In genomic region chr3:146161725-146162047, GRCh38 we compare ENCODE assay signal across 8 cellular contexts. TPM values are rescaled to one million over a fixed set of nuclear protein-coding genes. Genes with fewer than 3 reads are reported as not detected.
A peak's percentile ranks its signal among the peaks of the same experiment; 100 is the strongest.
DNase-seq lines count a peak whose midpoint lies in the region; ATAC-seq and TF ChIP-seq lines count a peak whose summit lies in the region.

No MANE protein-coding gene starts in this region.

- H2AFZ ChIP-seq in smooth muscle cell (ENCODE audit: low read depth) = peak overlapping the region; percentile 21

- peaks cover 42% of the 10 kb centered on the region for H4K20me1 ChIP-seq in smooth muscle cell (ENCODE audit: low read depth)

- H3K9ac ChIP-seq in iPS-15b (ENCODE audit: low read depth, low read length) (peak overlapping the region; percentile 66), smooth muscle cell (ENCODE audit: low read depth) (peak overlapping the region; percentile 93)

- peaks cover 2% of the 10 kb centered on the region for H3K4me1 ChIP-seq in iPS-15b (ENCODE audit: control insufficient read depth, insufficient read depth, low read length)
- H3K4me1 ChIP-seq in smooth muscle cell (ENCODE audit: low read depth) = peaks cover 18% of the 10 kb centered on the region

- intact Hi-C loops in activated CD4-positive, alpha-beta memory T cell treated with anti-CD3 and anti-CD28 coated beads for 36 hours (cut with micrococcal nuclease) = loop anchor here (5.0 kb wide), 1 partner anchor 381 kb away; the partner anchor contains the start of gene PLSCR1

- H3K4me3 Mint-ChIP-seq in activated CD4-positive, alpha-beta memory T cell treated with anti-CD3 and anti-CD28 coated beads for 36 hours = peak overlapping the region; percentile 30
- H3K4me3 Mint-ChIP-seq in activated CD4-positive, alpha-beta memory T cell treated with anti-CD3 and anti-CD28 coated beads, Interleukin-2, amount 10 ng/mL, durations not matched to agents 7 days and 5 days = no peak overlapping the region
- H3K4me3 Mint-ChIP-seq in activated naive CD8-positive, alpha-beta T cell treated with anti-CD3 and anti-CD28 coated beads, Interleukin-2, amount 10 ng/mL, durations not matched to agents 7 days and 5 days = peak overlapping the region; percentile 64

- H3K4me2 ChIP-seq in smooth muscle cell = peak overlapping the region; percentile 89

- H3K9me3 ChIP-seq in iPS-15b (ENCODE audit: control insufficient read depth, insufficient read depth, low read length) = no peaks in the 10 kb centered on the region
- no peaks in the 10 kb centered on the region for H3K9me3 ChIP-seq in smooth muscle cell (replicated peaks; ENCODE audit: low read depth)

- peaks cover 12% of the 10 kb centered on the region for H3K4me1 Mint-ChIP-seq in activated CD4-positive, alpha-beta memory T cell treated with anti-CD3 and anti-CD28 coated beads for 36 hours (ENCODE audit: low read depth)
- H3K4me1 Mint-ChIP-seq in activated CD4-positive, alpha-beta memory T cell treated with anti-CD3 and anti-CD28 coated beads, Interleukin-2, amount 10 ng/mL, durations not matched to agents 7 days and 5 days = peaks cover 16% of the 10 kb centered on the region
- peaks cover 7% of the 10 kb centered on the region for H3K4me1 Mint-ChIP-seq in activated naive CD8-positive, alpha-beta T cell treated with anti-CD3 and anti-CD28 coated beads, Interleukin-2, amount 10 ng/mL, durations not matched to agents 7 days and 5 days

- peaks cover 35% of the 10 kb centered on the region for H3F3A ChIP-seq in smooth muscle cell (ENCODE audit: low read depth)

- H3K27me3 Mint-ChIP-seq in activated CD4-positive, alpha-beta memory T cell treated with anti-CD3 and anti-CD28 coated beads for 36 hours = peaks cover 36% of the 10 kb centered on the region
- H3K27me3 Mint-ChIP-seq in activated CD4-positive, alpha-beta memory T cell treated with anti-CD3 and anti-CD28 coated beads, Interleukin-2, amount 10 ng/mL, durations not matched to agents 7 days and 5 days = peaks cover 52% of the 10 kb centered on the region
- peaks cover 55% of the 10 kb centered on the region for H3K27me3 Mint-ChIP-seq in activated naive CD8-positive, alpha-beta T cell treated with anti-CD3 and anti-CD28 coated beads, Interleukin-2, amount 10 ng/mL, durations not matched to agents 7 days and 5 days

- DNase-seq in activated CD4-positive, alpha-beta memory T cell treated with anti-CD3 and anti-CD28 coated beads for 36 hours = no peak
- no peak for DNase-seq in activated CD4-positive, alpha-beta memory T cell treated with anti-CD3 and anti-CD28 coated beads, Interleukin-2, amount 10 ng/mL, durations not matched to agents 7 days and 5 days
- DNase-seq in activated naive CD8-positive, alpha-beta T cell treated with anti-CD3 and anti-CD28 coated beads, Interleukin-2, amount 10 ng/mL, durations not matched to agents 7 days and 5 days = no peak
- DNase-seq in smooth muscle cell (lab: John Stamatoyannopoulos, UW; ENCODE audit: unreplicated experiment) (no peak), activated gamma-delta T cell (lab: John Stamatoyannopoulos, UW) (no peak), mesenteric fat pad (ENCODE audit: low spot score) (no peak), NCI-H446 (lab: John Stamatoyannopoulos, UW) (no peak)

- WGBS in smooth muscle cell (ENCODE audit: low lambda C conversion rate) = 3% methylated on average over 13 of the region's 13 CpGs

- CTCF ChIA-PET in activated CD4-positive, alpha-beta memory T cell treated with anti-CD3 and anti-CD28 coated beads for 36 hours (lab: Charles Lee) = no interaction called here
- CTCF ChIA-PET in activated CD4-positive, alpha-beta memory T cell treated with anti-CD3 and anti-CD28 coated beads, Interleukin-2, amount 10 ng/mL, durations not matched to agents 7 days and 5 days (lab: Charles Lee) = no interaction called here

- POLR2A ChIA-PET in activated CD4-positive, alpha-beta memory T cell treated with anti-CD3 and anti-CD28 coated beads for 36 hours (lab: Charles Lee) = no interaction called here
- POLR2A ChIA-PET in activated CD4-positive, alpha-beta memory T cell treated with anti-CD3 and anti-CD28 coated beads, Interleukin-2, amount 10 ng/mL, durations not matched to agents 7 days and 5 days (lab: Charles Lee) = no interaction called here
- POLR2A ChIA-PET in activated naive CD8-positive, alpha-beta T cell treated with anti-CD3 and anti-CD28 coated beads, Interleukin-2, amount 10 ng/mL, durations not matched to agents 7 days and 5 days (lab: Charles Lee) = no interaction called here

- no peaks in the 10 kb centered on the region for H3K36me3 Mint-ChIP-seq in activated CD4-positive, alpha-beta memory T cell treated with anti-CD3 and anti-CD28 coated beads for 36 hours
- no peaks in the 10 kb centered on the region for H3K36me3 Mint-ChIP-seq in activated CD4-positive, alpha-beta memory T cell treated with anti-CD3 and anti-CD28 coated beads, Interleukin-2, amount 10 ng/mL, durations not matched to agents 7 days and 5 days (ENCODE audit: low read depth)
- H3K36me3 Mint-ChIP-seq in activated naive CD8-positive, alpha-beta T cell treated with anti-CD3 and anti-CD28 coated beads, Interleukin-2, amount 10 ng/mL, durations not matched to agents 7 days and 5 days = no peaks in the 10 kb centered on the region

- no peaks in the 10 kb centered on the region for H3K36me3 ChIP-seq in iPS-15b (ENCODE audit: control insufficient read depth, insufficient read depth, low read length)
- H3K36me3 ChIP-seq in smooth muscle cell (ENCODE audit: low read depth) = no peaks in the 10 kb centered on the region

- no peak overlapping the region for H3K27ac Mint-ChIP-seq in activated CD4-positive, alpha-beta memory T cell treated with anti-CD3 and anti-CD28 coated beads for 36 hours
- H3K27ac Mint-ChIP-seq in activated CD4-positive, alpha-beta memory T cell treated with anti-CD3 and anti-CD28 coated beads, Interleukin-2, amount 10 ng/mL, durations not matched to agents 7 days and 5 days = no peak overlapping the region
- H3K27ac Mint-ChIP-seq in activated naive CD8-positive, alpha-beta T cell treated with anti-CD3 and anti-CD28 coated beads, Interleukin-2, amount 10 ng/mL, durations not matched to agents 7 days and 5 days = no peak overlapping the region

- peak overlapping the region; percentile 96 for H3K27ac ChIP-seq in smooth muscle cell (ENCODE audit: low read depth)

- H3K4me3 ChIP-seq in iPS-15b (ENCODE audit: low read depth, low read length) = peak overlapping the region; percentile 69
- peak overlapping the region; percentile 88 for H3K4me3 ChIP-seq in smooth muscle cell

- no peak for TF ChIP-seq CTCF in smooth muscle cell (IDR thresholded peaks at IDR 0.05; ENCODE audit: borderline replicate concordance, insufficient read depth, poor library complexity, severe bottlenecking)

- H3K27me3 ChIP-seq in iPS-15b (ENCODE audit: control insufficient read depth, insufficient read depth, low read length) (peaks cover 14% of the 10 kb centered on the region), smooth muscle cell (ENCODE audit: low read depth) (no peaks in the 10 kb centered on the region)

- no peak for ATAC-seq in activated naive CD8-positive, alpha-beta T cell treated with anti-CD3 and anti-CD28 coated beads, Interleukin-2, amount 10 ng/mL, durations not matched to agents 7 days and 5 days (ENCODE audit: low read depth)

- H3K79me2 ChIP-seq in smooth muscle cell (ENCODE audit: low read depth) = peaks cover 57% of the 10 kb centered on the region

- H3K9me3 Mint-ChIP-seq in activated CD4-positive, alpha-beta memory T cell treated with anti-CD3 and anti-CD28 coated beads for 36 hours = no peaks in the 10 kb centered on the region
- no peaks in the 10 kb centered on the region for H3K9me3 Mint-ChIP-seq in activated CD4-positive, alpha-beta memory T cell treated with anti-CD3 and anti-CD28 coated beads, Interleukin-2, amount 10 ng/mL, durations not matched to agents 7 days and 5 days
- no peaks in the 10 kb centered on the region for H3K9me3 Mint-ChIP-seq in activated naive CD8-positive, alpha-beta T cell treated with anti-CD3 and anti-CD28 coated beads, Interleukin-2, amount 10 ng/mL, durations not matched to agents 7 days and 5 days

RNA-seq across cellular contexts. Expression of gene PLOD2, which starts 0.7 kb away (rescaled TPM):
- under 1 TPM; 0.38 to 0.65 TPM for total RNA-seq in activated CD4-positive, alpha-beta memory T cell treated with anti-CD3 and anti-CD28 coated beads for 36 hours
- 1 to 10 TPM in 1 of 2 experiments, under 1 TPM in 1; 0.53 to 1.1 TPM for total RNA-seq in activated CD4-positive, alpha-beta memory T cell treated with anti-CD3 and anti-CD28 coated beads, Interleukin-2, amount 10 ng/mL, durations not matched to agents 7 days and 5 days
- under 1 TPM; 0.14 to 0.42 TPM for total RNA-seq in activated naive CD8-positive, alpha-beta T cell treated with anti-CD3 and anti-CD28 coated beads, Interleukin-2, amount 10 ng/mL, durations not matched to agents 7 days and 5 days
- total RNA-seq in smooth muscle cell = 658 and 786 TPM in 2 replicates
- 293 and 372 TPM in 2 replicates for polyA plus RNA-seq in smooth muscle cell
- total RNA-seq in mesenteric fat pad = 219 TPM

Comparison
In these comparisons a context has a peak if more than half of its experiments do, and no peak if none do; other contexts are left out.
1. RNA of gene PLOD2, which starts 0.7 kb away (total RNA-seq): 658 to 786 TPM in smooth muscle cell and 219 TPM in mesenteric fat pad (single experiment); 0.53 to 1.1 TPM in activated CD4-positive, alpha-beta memory T cell treated with anti-CD3 and anti-CD28 coated beads, Interleukin-2, amount 10 ng/mL, durations not matched to agents 7 days and 5 days, 0.38 to 0.65 TPM in activated CD4-positive, alpha-beta memory T cell treated with anti-CD3 and anti-CD28 coated beads for 36 hours and 0.14 to 0.42 TPM in activated naive CD8-positive, alpha-beta T cell treated with anti-CD3 and anti-CD28 coated beads, Interleukin-2, amount 10 ng/mL, durations not matched to agents 7 days and 5 days; every median in the first group is over 100 times any median in the second.